Comparison of ENCODE assay signal across 10 cellular contexts in the genomic region with DNA sequence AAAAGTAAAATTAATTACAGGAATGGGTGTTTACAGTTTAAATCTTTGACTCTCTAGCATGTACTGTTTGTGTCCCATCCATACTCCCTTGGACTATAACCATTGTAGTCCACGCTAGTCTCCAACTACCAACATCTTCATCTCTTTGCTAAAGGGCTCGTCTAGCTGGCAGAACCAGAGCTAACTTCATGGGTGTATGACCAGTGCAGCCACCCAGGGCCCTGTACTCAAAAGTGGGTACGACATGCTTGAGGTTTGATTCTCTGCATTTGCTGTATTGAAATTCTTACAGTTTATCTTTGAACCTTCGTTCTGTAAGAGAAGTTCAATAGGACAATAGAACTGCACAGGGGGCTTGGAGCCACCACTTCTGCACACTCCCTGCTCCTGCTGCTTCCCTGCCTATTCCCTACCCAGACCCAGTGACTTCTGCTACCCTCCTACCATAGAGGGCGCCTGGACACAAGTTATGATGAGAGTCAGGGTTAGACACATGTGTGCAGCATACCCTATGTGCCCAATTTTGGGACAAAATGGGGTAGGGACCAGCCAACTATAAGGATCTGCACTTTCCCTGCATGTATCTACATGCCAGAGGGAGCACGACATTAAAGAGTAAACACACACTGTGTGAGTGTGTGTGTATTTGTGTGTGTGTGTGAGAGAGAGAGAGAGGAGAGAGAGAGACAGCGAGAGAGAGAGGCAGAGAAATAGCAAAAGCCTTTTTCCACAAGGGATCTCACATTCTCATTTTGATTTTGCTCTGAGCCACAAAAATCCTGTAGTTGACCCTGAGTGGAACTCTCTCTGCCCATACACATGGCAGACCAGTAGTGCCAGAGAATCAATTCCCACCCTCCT. TPM values are rescaled to one million over a fixed set of nuclear protein-coding genes. Genes with fewer than 3 reads are reported as not detected.
DNase-seq lines count a peak whose midpoint lies in the region; ATAC-seq and TF ChIP-seq lines count a peak whose summit lies in the region.
"Had no signal": no experiment of that assay in that cellular context is flagged by ENCODE, and none has a peak within 500 bp of the region (broad histone marks: within the 10 kb centered on the region; RNA-seq: fewer than 3 reads in every experiment).

No MANE protein-coding gene starts in this region.

- peak; percentile 38 for TF ChIP-seq CTCF in BE2C (IDR thresholded peaks at IDR 0.05; ENCODE audit: low read depth, low read length)

- H3K36me3 Mint-ChIP-seq in CD8-positive, alpha-beta memory T cell: no peaks in the 10 kb centered on the region
- no peaks in the 10 kb centered on the region for H3K36me3 Mint-ChIP-seq in T-helper 2 cell treated with Interferon-gamma antibody and Interleukin-4, amounts not matched to agents 5 μg/mL and 100 μg/mL, for 36 hours (ENCODE audit: low read depth)

- H3K4me3 Mint-ChIP-seq in CD8-positive, alpha-beta memory T cell: no peak overlapping the region
- no peak overlapping the region for H3K4me3 Mint-ChIP-seq in T-helper 2 cell treated with Interferon-gamma antibody and Interleukin-4, amounts not matched to agents 5 μg/mL and 100 μg/mL, for 36 hours
- H3K4me3 Mint-ChIP-seq: activated T-cell treated with anti-CD3 and anti-CD28 coated beads, Interleukin-2, amount 50 U/mL, for 24 hours had no signal

- no peak overlapping the region for H3K4me3 ChIP-seq in BE2C (ENCODE audit: low read depth, low read length)
- H3K4me3 ChIP-seq in CD8-positive, alpha-beta memory T cell (ENCODE audit: low read length): no peak overlapping the region

- ATAC-seq in left lobe of liver (peak; percentile 100), HG03108 (IDR thresholded peaks at IDR 0.05; ENCODE audit: unreplicated experiment) (no peak), HG03280 (IDR thresholded peaks at IDR 0.05; ENCODE audit: unreplicated experiment) (no peak)

- H3K9me3 ChIP-seq in BE2C: no peaks in the 10 kb centered on the region
- H3K9me3 ChIP-seq in CD8-positive, alpha-beta memory T cell (ENCODE audit: low read length): no peaks in the 10 kb centered on the region

- H3K4me1 ChIP-seq in BE2C: no peaks in the 10 kb centered on the region
- no peaks in the 10 kb centered on the region for H3K4me1 ChIP-seq in CD8-positive, alpha-beta memory T cell (ENCODE audit: insufficient read depth, low read length)

- peak overlapping the region in 1 of 8 donors; percentile 71 for H3K27ac Mint-ChIP-seq in CD8-positive, alpha-beta memory T cell
- no peak overlapping the region for H3K27ac Mint-ChIP-seq in T-helper 2 cell treated with Interferon-gamma antibody and Interleukin-4, amounts not matched to agents 5 μg/mL and 100 μg/mL, for 36 hours
- H3K27ac Mint-ChIP-seq: activated T-cell treated with anti-CD3 and anti-CD28 coated beads, Interleukin-2, amount 50 U/mL, for 24 hours had no signal

- peaks cover 0 to 2% (median 0%) of the 10 kb centered on the region in 5 donors for H3K9me3 Mint-ChIP-seq in CD8-positive, alpha-beta memory T cell
- no peaks in the 10 kb centered on the region for H3K9me3 Mint-ChIP-seq in T-helper 2 cell treated with Interferon-gamma antibody and Interleukin-4, amounts not matched to agents 5 μg/mL and 100 μg/mL, for 36 hours
- H3K9me3 Mint-ChIP-seq: activated T-cell treated with anti-CD3 and anti-CD28 coated beads, Interleukin-2, amount 50 U/mL, for 24 hours had no signal

- no peak overlapping the region for H3K27ac ChIP-seq in CD8-positive, alpha-beta memory T cell (ENCODE audit: low read depth, low read length)

- H3K27me3 ChIP-seq in BE2C: no peaks in the 10 kb centered on the region
- H3K27me3 ChIP-seq in CD8-positive, alpha-beta memory T cell (ENCODE audit: insufficient read depth, low read length, poor library complexity, severe bottlenecking): no peaks in the 10 kb centered on the region

- H3K27me3 Mint-ChIP-seq in CD8-positive, alpha-beta memory T cell: peaks cover 0 to 3% of the 10 kb centered on the region in 2 donors
- H3K27me3 Mint-ChIP-seq in T-helper 2 cell treated with Interferon-gamma antibody and Interleukin-4, amounts not matched to agents 5 μg/mL and 100 μg/mL, for 36 hours (ENCODE audit: low read depth): peaks cover 2% of the 10 kb centered on the region

- DNase-seq in BE2C (peak; percentile 16), HCEC 1CT (peak; percentile 39), SW480 (ENCODE audit: low spot score) (peak; percentile 2), left lobe of liver (ENCODE audit: low spot score) (peak; percentile 67)
- no peak for DNase-seq in CD8-positive, alpha-beta memory T cell
- no peak for DNase-seq in T-helper 2 cell treated with Interferon-gamma antibody and Interleukin-4, amounts not matched to agents 5 μg/mL and 100 μg/mL, for 36 hours (ENCODE audit: low spot score)
- DNase-seq: activated T-cell treated with anti-CD3 and anti-CD28 coated beads, Interleukin-2, amount 50 U/mL, for 24 hours; RPMI8226 had no signal

- CTCF ChIA-PET in CD8-positive, alpha-beta memory T cell (lab: Charles Lee): no interaction called here

- POLR2A ChIA-PET in CD8-positive, alpha-beta memory T cell (lab: Charles Lee): no interaction called here

- H3K36me3 ChIP-seq in BE2C: no peaks in the 10 kb centered on the region
- H3K36me3 ChIP-seq in CD8-positive, alpha-beta memory T cell (ENCODE audit: insufficient read depth, low read length): no peaks in the 10 kb centered on the region

- no peaks in the 10 kb centered on the region for H3K4me1 Mint-ChIP-seq in CD8-positive, alpha-beta memory T cell
- no peaks in the 10 kb centered on the region for H3K4me1 Mint-ChIP-seq in T-helper 2 cell treated with Interferon-gamma antibody and Interleukin-4, amounts not matched to agents 5 μg/mL and 100 μg/mL, for 36 hours (ENCODE audit: low read depth)

RNA-seq across cellular contexts. Expression of a gene that starts 59.0 kb away (rescaled TPM):
- 2.8 TPM for polyA plus RNA-seq in BE2C (2012; ENCODE audit: insufficient read depth, insufficient read length, low read depth)
- 25.2 TPM for total RNA-seq in left lobe of liver
- 10 to 100 TPM; 12.8 to 13.3 TPM for total RNA-seq in CD8-positive, alpha-beta memory T cell
- polyA plus RNA-seq in CD8-positive, alpha-beta memory T cell: 2.2 TPM

Comparison
In these comparisons a context has a peak if more than half of its experiments do, and no peak if none do; other contexts are left out.
1. DNase-seq: peak in BE2C (single experiment), HCEC 1CT (single experiment), SW480 (single experiment) and left lobe of liver (single experiment); none in CD8-positive, alpha-beta memory T cell (0 of 5) and T-helper 2 cell treated with Interferon-gamma antibody and Interleukin-4, amounts not matched to agents 5 μg/mL and 100 μg/mL, for 36 hours (single experiment).